15 cellular contexts compared by ENCODE assay signal in genomic region chr10:19915816-19916215, GRCh38.
A peak's percentile ranks its signal among the peaks of the same experiment; 100 is the strongest.
DNase-seq lines count a peak whose midpoint lies in the region; TF ChIP-seq lines count a peak whose summit lies in the region.
"Had no signal": no experiment of that assay in that cellular context is flagged by ENCODE, and none has a peak within 500 bp of the region (broad histone marks: within the 10 kb centered on the region; RNA-seq: fewer than 3 reads in every experiment).

No MANE protein-coding gene starts in this region.

- POLR2A ChIA-PET in Caco-2 (lab: Charles Lee), result no interaction called here
- POLR2A ChIA-PET in activated CD4-positive, alpha-beta memory T cell treated with anti-CD3 and anti-CD28 coated beads, Interleukin-2, amount 10 ng/mL, durations not matched to agents 7 days and 5 days (lab: Charles Lee), result no interaction called here

- H3K36me3 ChIP-seq in liver (ENCODE audit: control insufficient read depth in 4 of 4, insufficient read depth in 3 of 4, low read depth in 1 of 4, low read length in 3 of 4), result no peaks in the 10 kb centered on the region
- no peaks in the 10 kb centered on the region for H3K36me3 ChIP-seq in Caco-2 (ENCODE audit: control insufficient read depth, insufficient read depth, low read length)

- H3K4me3 Mint-ChIP-seq in progenitor cell of endocrine pancreas (ENCODE audit: low read depth) (no peak overlapping the region), Caco-2 (ENCODE audit: unreplicated experiment) (no peak overlapping the region)
- no peak overlapping the region for H3K4me3 Mint-ChIP-seq in activated CD4-positive, alpha-beta memory T cell treated with anti-CD3 and anti-CD28 coated beads, Interleukin-2, amount 10 ng/mL, durations not matched to agents 7 days and 5 days
- H3K4me3 Mint-ChIP-seq: CD8-positive, alpha-beta T cell had no signal

- no peaks in the 10 kb centered on the region for H3K27me3 ChIP-seq in liver (ENCODE audit: control insufficient read depth in 4 of 4, insufficient read depth in 4 of 4, low read length in 3 of 4)
- no peaks in the 10 kb centered on the region for H3K27me3 ChIP-seq in Caco-2 (replicated peaks; ENCODE audit: control insufficient read depth, insufficient read depth, low read length)

- CTCF ChIA-PET in Caco-2 (lab: Charles Lee), result no interaction called here
- CTCF ChIA-PET in activated CD4-positive, alpha-beta memory T cell treated with anti-CD3 and anti-CD28 coated beads, Interleukin-2, amount 10 ng/mL, durations not matched to agents 7 days and 5 days (lab: Charles Lee), result no interaction called here

- H3K4me1 Mint-ChIP-seq in progenitor cell of endocrine pancreas (ENCODE audit: low read depth) (peaks cover 23% of the 10 kb centered on the region), Caco-2 (ENCODE audit: low read depth, unreplicated experiment) (peaks cover 6% of the 10 kb centered on the region)
- H3K4me1 Mint-ChIP-seq in activated CD4-positive, alpha-beta memory T cell treated with anti-CD3 and anti-CD28 coated beads, Interleukin-2, amount 10 ng/mL, durations not matched to agents 7 days and 5 days, result no peaks in the 10 kb centered on the region

- H3K27me3 Mint-ChIP-seq in progenitor cell of endocrine pancreas (no peaks in the 10 kb centered on the region), Caco-2 (ENCODE audit: insufficient read depth, unreplicated experiment) (no peaks in the 10 kb centered on the region)
- no peaks in the 10 kb centered on the region for H3K27me3 Mint-ChIP-seq in activated CD4-positive, alpha-beta memory T cell treated with anti-CD3 and anti-CD28 coated beads, Interleukin-2, amount 10 ng/mL, durations not matched to agents 7 days and 5 days

- no peak overlapping the region for H3K27ac ChIP-seq in liver (ENCODE audit: low read depth in 1 of 2, low read length in 2 of 2)
- H3K27ac ChIP-seq: 22Rv1, A549, GM23248 had no signal

- H3K4me1 ChIP-seq in liver (ENCODE audit: control insufficient read depth in 4 of 4, insufficient read depth in 4 of 4, low read length in 3 of 4) (peaks cover 0 to 3% (median 0%) of the 10 kb centered on the region in 4 donors), Caco-2 (no peaks in the 10 kb centered on the region)
- H3K4me1 ChIP-seq: A549 had no signal

- no TSS peak for BruUV-seq in Caco-2 (replicated peaks; lab: Mats Ljungman, UMichigan)

- H3K4me3 ChIP-seq in liver (ENCODE audit: low read depth in 1 of 3, low read length in 3 of 3) (no peak overlapping the region), Caco-2 (ENCODE audit: low read depth, low read length) (no peak overlapping the region)
- H3K4me3 ChIP-seq: A549, GM12878, GM23248 had no signal

- DNase-seq in DMS53 (lab: John Stamatoyannopoulos, UW) (peak; percentile 13), DMS53 treated with DMSO at 0.1 percent for 48 hours (lab: John Stamatoyannopoulos, UW; ENCODE audit: unreplicated experiment) (no peak), progenitor cell of endocrine pancreas (ENCODE audit: low spot score, unreplicated experiment) (no peak), Caco-2 (no peak)
- no peak for DNase-seq in activated CD4-positive, alpha-beta memory T cell treated with anti-CD3 and anti-CD28 coated beads, Interleukin-2, amount 10 ng/mL, durations not matched to agents 7 days and 5 days
- no peak for DNase-seq in activated CD4-positive, alpha-beta T cell treated with anti-CD3 and anti-CD28 coated beads for 48 hours
- DNase-seq: AML-193; CD8-positive, alpha-beta T cell; DMS79 treated with DMSO at 0.1 percent for 48 hours; GM23248; HCEC 1CT had no signal

- intact Hi-C loops in Caco-2 (cut with micrococcal nuclease; ENCODE audit: unreplicated experiment), result no loop called here

- no peaks in the 10 kb centered on the region for H3K9me3 ChIP-seq in liver (ENCODE audit: control insufficient read depth in 4 of 4, low read length in 3 of 4)
- 0 out of 2 replicates have a peak, but pooled peaks cover 4% of the 10 kb centered on the region for H3K9me3 ChIP-seq in Caco-2
- H3K9me3 ChIP-seq: A549 had no signal

- H3K36me3 Mint-ChIP-seq in progenitor cell of endocrine pancreas (ENCODE audit: insufficient read depth) (peaks cover 2% of the 10 kb centered on the region), Caco-2 (ENCODE audit: insufficient read depth, unreplicated experiment) (no peaks in the 10 kb centered on the region)
- no peaks in the 10 kb centered on the region for H3K36me3 Mint-ChIP-seq in activated CD4-positive, alpha-beta memory T cell treated with anti-CD3 and anti-CD28 coated beads, Interleukin-2, amount 10 ng/mL, durations not matched to agents 7 days and 5 days (ENCODE audit: low read depth)
- H3K36me3 Mint-ChIP-seq: CD8-positive, alpha-beta T cell had no signal

- WGBS in liver, result 31% methylated on average over 3 of the region's 3 CpGs

- H3K27ac Mint-ChIP-seq in progenitor cell of endocrine pancreas (peak overlapping the region; percentile 23), Caco-2 (ENCODE audit: unreplicated experiment) (no peak overlapping the region)
- no peak overlapping the region for H3K27ac Mint-ChIP-seq in activated CD4-positive, alpha-beta memory T cell treated with anti-CD3 and anti-CD28 coated beads, Interleukin-2, amount 10 ng/mL, durations not matched to agents 7 days and 5 days
- H3K27ac Mint-ChIP-seq: CD8-positive, alpha-beta T cell had no signal

- H3K9me3 Mint-ChIP-seq in progenitor cell of endocrine pancreas (ENCODE audit: low read depth) (peaks cover 3% of the 10 kb centered on the region), Caco-2 (ENCODE audit: unreplicated experiment) (no peaks in the 10 kb centered on the region)
- H3K9me3 Mint-ChIP-seq in activated CD4-positive, alpha-beta memory T cell treated with anti-CD3 and anti-CD28 coated beads, Interleukin-2, amount 10 ng/mL, durations not matched to agents 7 days and 5 days, result peaks cover 10% of the 10 kb centered on the region

- no peak overlapping the region for H3K9ac ChIP-seq in liver (ENCODE audit: low read depth in 1 of 2, low read length in 2 of 2)
- H3K9ac ChIP-seq: GM23248 had no signal

- TF ChIP-seq RAD21 in liver (IDR thresholded peaks at IDR 0.05), result peak; percentile 51 to 57

- TF ChIP-seq CTCF in liver (IDR thresholded peaks at IDR 0.05; ENCODE audit: low read depth, low read length, missing input control) (no peak), progenitor cell of endocrine pancreas (IDR thresholded peaks at IDR 0.05; ENCODE audit: unreplicated experiment) (no peak), Caco-2 (IDR thresholded peaks at IDR 0.05; ENCODE audit: insufficient read depth in 1 of 2, low read depth in 1 of 2, low read length in 1 of 2, severe bottlenecking in 1 of 2, unreplicated experiment in 1 of 2) (no peak)

TF ChIP-seq in liver, 16 proteins besides CTCF, POLR2A, EP300 and RAD21:
- TF ChIP-seq SP1 (IDR thresholded peaks at IDR 0.05) (peak; percentile 36), EGR1 (IDR thresholded peaks at IDR 0.05; ENCODE audit: low read depth in 2 of 2) (no peak), HNF4G (IDR thresholded peaks at IDR 0.05) (peak; percentile 73), HNF4A (conservative IDR thresholded peaks at IDR 0.05) (peak; percentile 75 to 77)
TF ChIP-seq in liver: peak in this region for 3.
